In the genomic region with DNA sequence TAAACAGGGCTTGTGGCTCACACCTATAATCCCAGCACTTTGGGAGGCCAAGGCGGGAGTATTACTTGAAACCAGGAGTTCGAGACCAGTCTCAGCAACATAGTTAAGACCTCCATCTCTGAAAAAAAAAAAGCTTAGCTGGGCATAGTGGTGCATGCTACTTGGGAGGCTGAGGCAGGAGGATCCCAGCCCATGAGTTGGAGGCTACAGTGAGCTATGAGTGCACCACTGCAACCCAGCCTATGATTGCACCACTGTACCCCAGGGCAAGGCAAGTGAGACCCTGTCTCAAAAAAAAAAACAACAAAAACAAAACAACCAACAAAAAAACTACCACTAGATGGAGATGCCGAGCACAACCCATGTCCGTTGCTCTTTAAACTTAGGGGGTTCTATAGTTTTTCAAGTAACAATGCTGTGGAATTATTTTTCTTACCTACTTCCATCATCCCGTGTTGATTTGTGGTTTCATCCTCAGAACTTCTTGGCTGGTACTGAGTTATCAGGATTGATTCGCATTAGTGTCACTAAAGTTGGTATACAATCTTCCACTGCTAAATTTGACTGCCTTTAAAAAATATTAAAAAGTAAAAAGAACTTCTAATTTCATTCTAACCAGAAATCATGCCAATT, we compare ENCODE assay signal across 1 cellular context.
A peak's percentile ranks its signal among the peaks of the same experiment; 100 is the strongest.
TF ChIP-seq lines count a peak whose summit lies in the region.

No MANE protein-coding gene starts in this region.

TF ChIP-seq in K562, 482 proteins besides CTCF, POLR2A, EP300 and RAD21 (continued from another document):
- TF ChIP-seq, protein P1, sequence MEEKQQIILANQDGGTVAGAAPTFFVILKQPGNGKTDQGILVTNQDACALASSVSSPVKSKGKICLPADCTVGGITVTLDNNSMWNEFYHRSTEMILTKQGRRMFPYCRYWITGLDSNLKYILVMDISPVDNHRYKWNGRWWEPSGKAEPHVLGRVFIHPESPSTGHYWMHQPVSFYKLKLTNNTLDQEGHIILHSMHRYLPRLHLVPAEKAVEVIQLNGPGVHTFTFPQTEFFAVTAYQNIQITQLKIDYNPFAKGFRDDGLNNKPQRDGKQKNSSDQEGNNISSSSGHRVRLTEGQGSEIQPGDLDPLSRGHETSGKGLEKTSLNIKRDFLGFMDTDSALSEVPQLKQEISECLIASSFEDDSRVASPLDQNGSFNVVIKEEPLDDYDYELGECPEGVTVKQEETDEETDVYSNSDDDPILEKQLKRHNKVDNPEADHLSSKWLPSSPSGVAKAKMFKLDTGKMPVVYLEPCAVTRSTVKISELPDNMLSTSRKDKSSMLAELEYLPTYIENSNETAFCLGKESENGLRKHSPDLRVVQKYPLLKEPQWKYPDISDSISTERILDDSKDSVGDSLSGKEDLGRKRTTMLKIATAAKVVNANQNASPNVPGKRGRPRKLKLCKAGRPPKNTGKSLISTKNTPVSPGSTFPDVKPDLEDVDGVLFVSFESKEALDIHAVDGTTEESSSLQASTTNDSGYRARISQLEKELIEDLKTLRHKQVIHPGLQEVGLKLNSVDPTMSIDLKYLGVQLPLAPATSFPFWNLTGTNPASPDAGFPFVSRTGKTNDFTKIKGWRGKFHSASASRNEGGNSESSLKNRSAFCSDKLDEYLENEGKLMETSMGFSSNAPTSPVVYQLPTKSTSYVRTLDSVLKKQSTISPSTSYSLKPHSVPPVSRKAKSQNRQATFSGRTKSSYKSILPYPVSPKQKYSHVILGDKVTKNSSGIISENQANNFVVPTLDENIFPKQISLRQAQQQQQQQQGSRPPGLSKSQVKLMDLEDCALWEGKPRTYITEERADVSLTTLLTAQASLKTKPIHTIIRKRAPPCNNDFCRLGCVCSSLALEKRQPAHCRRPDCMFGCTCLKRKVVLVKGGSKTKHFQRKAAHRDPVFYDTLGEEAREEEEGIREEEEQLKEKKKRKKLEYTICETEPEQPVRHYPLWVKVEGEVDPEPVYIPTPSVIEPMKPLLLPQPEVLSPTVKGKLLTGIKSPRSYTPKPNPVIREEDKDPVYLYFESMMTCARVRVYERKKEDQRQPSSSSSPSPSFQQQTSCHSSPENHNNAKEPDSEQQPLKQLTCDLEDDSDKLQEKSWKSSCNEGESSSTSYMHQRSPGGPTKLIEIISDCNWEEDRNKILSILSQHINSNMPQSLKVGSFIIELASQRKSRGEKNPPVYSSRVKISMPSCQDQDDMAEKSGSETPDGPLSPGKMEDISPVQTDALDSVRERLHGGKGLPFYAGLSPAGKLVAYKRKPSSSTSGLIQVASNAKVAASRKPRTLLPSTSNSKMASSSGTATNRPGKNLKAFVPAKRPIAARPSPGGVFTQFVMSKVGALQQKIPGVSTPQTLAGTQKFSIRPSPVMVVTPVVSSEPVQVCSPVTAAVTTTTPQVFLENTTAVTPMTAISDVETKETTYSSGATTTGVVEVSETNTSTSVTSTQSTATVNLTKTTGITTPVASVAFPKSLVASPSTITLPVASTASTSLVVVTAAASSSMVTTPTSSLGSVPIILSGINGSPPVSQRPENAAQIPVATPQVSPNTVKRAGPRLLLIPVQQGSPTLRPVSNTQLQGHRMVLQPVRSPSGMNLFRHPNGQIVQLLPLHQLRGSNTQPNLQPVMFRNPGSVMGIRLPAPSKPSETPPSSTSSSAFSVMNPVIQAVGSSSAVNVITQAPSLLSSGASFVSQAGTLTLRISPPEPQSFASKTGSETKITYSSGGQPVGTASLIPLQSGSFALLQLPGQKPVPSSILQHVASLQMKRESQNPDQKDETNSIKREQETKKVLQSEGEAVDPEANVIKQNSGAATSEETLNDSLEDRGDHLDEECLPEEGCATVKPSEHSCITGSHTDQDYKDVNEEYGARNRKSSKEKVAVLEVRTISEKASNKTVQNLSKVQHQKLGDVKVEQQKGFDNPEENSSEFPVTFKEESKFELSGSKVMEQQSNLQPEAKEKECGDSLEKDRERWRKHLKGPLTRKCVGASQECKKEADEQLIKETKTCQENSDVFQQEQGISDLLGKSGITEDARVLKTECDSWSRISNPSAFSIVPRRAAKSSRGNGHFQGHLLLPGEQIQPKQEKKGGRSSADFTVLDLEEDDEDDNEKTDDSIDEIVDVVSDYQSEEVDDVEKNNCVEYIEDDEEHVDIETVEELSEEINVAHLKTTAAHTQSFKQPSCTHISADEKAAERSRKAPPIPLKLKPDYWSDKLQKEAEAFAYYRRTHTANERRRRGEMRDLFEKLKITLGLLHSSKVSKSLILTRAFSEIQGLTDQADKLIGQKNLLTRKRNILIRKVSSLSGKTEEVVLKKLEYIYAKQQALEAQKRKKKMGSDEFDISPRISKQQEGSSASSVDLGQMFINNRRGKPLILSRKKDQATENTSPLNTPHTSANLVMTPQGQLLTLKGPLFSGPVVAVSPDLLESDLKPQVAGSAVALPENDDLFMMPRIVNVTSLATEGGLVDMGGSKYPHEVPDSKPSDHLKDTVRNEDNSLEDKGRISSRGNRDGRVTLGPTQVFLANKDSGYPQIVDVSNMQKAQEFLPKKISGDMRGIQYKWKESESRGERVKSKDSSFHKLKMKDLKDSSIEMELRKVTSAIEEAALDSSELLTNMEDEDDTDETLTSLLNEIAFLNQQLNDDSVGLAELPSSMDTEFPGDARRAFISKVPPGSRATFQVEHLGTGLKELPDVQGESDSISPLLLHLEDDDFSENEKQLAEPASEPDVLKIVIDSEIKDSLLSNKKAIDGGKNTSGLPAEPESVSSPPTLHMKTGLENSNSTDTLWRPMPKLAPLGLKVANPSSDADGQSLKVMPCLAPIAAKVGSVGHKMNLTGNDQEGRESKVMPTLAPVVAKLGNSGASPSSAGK (IDR thresholded peaks at IDR 0.05) = no peak
- TF ChIP-seq RB1 (IDR thresholded peaks at IDR 0.05; ENCODE audit: low read depth) (0 out of 2 replicates have a peak, but pooled peaks have one; percentile 6), TAF1 (IDR thresholded peaks at IDR 0.05; ENCODE audit: control insufficient read depth, extremely low read depth, insufficient read depth, low read length, severe bottlenecking) (no peak), PCBP1 (IDR thresholded peaks at IDR 0.05; ENCODE audit: low read depth, low read length, poor library complexity, severe bottlenecking) (no peak), KLF13 (tag; IDR thresholded peaks at IDR 0.05; ENCODE audit: borderline replicate concordance, low read depth) (no peak), SOX6 (IDR thresholded peaks at IDR 0.05) (no peak; the same call in 1 of the 2 replicates), ZNF431 (CRISPR knock-in tag; IDR thresholded peaks at IDR 0.05) (no peak), MYBL2 (IDR thresholded peaks at IDR 0.05; ENCODE audit: low read depth) (peak; percentile 83), MYBL2 (CRISPR knock-in tag; IDR thresholded peaks at IDR 0.05; ENCODE audit: borderline replicate concordance) (no peak), EP400 (IDR thresholded peaks at IDR 0.05) (peak; percentile 60; the same call in 1 of the 2 replicates), ZNF384 (IDR thresholded peaks at IDR 0.05; ENCODE audit: low read depth, low read length) (peak; percentile 85), ZNF282 (CRISPR knock-in tag; IDR thresholded peaks at IDR 0.05) (no peak), ARHGAP35 (IDR thresholded peaks at IDR 0.05; ENCODE audit: partially characterized antibody) (no peak), ZKSCAN8 (CRISPR knock-in tag; IDR thresholded peaks at IDR 0.05) (no peak), GATAD2A (IDR thresholded peaks at IDR 0.05) (0 out of 2 replicates have a peak, but pooled peaks have one; percentile 57), MEF2D (tag; conservative IDR thresholded peaks at IDR 0.05; ENCODE audit: low read depth) (no peak), HLTF (IDR thresholded peaks at IDR 0.05) (0 out of 2 replicates have a peak, but pooled peaks have one; percentile 16), ZNF316 (IDR thresholded peaks at IDR 0.05) (peak; percentile 6; the same call in 1 of the 2 replicates), ZNF586 (CRISPR knock-in tag; conservative IDR thresholded peaks at IDR 0.05) (no peak), ZBTB17 (CRISPR knock-in tag; IDR thresholded peaks at IDR 0.05) (no peak), RAD51 (IDR thresholded peaks at IDR 0.05; ENCODE audit: borderline replicate concordance, low read depth) (no peak)
- TF ChIP-seq, protein P2, sequence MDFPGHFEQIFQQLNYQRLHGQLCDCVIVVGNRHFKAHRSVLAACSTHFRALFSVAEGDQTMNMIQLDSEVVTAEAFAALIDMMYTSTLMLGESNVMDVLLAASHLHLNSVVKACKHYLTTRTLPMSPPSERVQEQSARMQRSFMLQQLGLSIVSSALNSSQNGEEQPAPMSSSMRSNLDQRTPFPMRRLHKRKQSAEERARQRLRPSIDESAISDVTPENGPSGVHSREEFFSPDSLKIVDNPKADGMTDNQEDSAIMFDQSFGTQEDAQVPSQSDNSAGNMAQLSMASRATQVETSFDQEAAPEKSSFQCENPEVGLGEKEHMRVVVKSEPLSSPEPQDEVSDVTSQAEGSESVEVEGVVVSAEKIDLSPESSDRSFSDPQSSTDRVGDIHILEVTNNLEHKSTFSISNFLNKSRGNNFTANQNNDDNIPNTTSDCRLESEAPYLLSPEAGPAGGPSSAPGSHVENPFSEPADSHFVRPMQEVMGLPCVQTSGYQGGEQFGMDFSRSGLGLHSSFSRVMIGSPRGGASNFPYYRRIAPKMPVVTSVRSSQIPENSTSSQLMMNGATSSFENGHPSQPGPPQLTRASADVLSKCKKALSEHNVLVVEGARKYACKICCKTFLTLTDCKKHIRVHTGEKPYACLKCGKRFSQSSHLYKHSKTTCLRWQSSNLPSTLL (IDR thresholded peaks at IDR 0.05) = no peak
- TF ChIP-seq, protein P3, sequence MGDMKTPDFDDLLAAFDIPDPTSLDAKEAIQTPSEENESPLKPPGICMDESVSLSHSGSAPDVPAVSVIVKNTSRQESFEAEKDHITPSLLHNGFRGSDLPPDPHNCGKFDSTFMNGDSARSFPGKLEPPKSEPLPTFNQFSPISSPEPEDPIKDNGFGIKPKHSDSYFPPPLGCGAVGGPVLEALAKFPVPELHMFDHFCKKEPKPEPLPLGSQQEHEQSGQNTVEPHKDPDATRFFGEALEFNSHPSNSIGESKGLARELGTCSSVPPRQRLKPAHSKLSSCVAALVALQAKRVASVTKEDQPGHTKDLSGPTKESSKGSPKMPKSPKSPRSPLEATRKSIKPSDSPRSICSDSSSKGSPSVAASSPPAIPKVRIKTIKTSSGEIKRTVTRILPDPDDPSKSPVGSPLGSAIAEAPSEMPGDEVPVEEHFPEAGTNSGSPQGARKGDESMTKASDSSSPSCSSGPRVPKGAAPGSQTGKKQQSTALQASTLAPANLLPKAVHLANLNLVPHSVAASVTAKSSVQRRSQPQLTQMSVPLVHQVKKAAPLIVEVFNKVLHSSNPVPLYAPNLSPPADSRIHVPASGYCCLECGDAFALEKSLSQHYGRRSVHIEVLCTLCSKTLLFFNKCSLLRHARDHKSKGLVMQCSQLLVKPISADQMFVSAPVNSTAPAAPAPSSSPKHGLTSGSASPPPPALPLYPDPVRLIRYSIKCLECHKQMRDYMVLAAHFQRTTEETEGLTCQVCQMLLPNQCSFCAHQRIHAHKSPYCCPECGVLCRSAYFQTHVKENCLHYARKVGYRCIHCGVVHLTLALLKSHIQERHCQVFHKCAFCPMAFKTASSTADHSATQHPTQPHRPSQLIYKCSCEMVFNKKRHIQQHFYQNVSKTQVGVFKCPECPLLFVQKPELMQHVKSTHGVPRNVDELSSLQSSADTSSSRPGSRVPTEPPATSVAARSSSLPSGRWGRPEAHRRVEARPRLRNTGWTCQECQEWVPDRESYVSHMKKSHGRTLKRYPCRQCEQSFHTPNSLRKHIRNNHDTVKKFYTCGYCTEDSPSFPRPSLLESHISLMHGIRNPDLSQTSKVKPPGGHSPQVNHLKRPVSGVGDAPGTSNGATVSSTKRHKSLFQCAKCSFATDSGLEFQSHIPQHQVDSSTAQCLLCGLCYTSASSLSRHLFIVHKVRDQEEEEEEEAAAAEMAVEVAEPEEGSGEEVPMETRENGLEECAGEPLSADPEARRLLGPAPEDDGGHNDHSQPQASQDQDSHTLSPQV (IDR thresholded peaks at IDR 0.05) = peak; percentile 17; the same call in 1 of the 2 replicates
- TF ChIP-seq, protein P4, sequence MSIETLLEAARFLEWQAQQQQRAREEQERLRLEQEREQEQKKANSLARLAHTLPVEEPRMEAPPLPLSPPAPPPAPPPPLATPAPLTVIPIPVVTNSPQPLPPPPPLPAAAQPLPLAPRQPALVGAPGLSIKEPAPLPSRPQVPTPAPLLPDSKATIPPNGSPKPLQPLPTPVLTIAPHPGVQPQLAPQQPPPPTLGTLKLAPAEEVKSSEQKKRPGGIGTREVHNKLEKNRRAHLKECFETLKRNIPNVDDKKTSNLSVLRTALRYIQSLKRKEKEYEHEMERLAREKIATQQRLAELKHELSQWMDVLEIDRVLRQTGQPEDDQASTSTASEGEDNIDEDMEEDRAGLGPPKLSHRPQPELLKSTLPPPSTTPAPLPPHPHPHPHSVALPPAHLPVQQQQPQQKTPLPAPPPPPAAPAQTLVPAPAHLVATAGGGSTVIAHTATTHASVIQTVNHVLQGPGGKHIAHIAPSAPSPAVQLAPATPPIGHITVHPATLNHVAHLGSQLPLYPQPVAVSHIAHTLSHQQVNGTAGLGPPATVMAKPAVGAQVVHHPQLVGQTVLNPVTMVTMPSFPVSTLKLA (conservative IDR thresholded peaks at IDR 0.05) = 0 out of 4 replicates have a peak, but pooled peaks of 1 of the 2 experiments have one; percentile 32
- TF ChIP-seq, protein P5, sequence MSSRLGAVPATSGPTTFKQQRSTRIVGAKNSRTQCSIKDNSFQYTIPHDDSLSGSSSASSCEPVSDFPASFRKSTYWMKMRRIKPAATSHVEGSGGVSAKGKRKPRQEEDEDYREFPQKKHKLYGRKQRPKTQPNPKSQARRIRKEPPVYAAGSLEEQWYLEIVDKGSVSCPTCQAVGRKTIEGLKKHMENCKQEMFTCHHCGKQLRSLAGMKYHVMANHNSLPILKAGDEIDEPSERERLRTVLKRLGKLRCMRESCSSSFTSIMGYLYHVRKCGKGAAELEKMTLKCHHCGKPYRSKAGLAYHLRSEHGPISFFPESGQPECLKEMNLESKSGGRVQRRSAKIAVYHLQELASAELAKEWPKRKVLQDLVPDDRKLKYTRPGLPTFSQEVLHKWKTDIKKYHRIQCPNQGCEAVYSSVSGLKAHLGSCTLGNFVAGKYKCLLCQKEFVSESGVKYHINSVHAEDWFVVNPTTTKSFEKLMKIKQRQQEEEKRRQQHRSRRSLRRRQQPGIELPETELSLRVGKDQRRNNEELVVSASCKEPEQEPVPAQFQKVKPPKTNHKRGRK (tag; IDR thresholded peaks at IDR 0.05) = peak; percentile 47; the same call in 1 of the 2 replicates
